ENCODE assay signal across 8 cellular contexts in the genomic region with DNA sequence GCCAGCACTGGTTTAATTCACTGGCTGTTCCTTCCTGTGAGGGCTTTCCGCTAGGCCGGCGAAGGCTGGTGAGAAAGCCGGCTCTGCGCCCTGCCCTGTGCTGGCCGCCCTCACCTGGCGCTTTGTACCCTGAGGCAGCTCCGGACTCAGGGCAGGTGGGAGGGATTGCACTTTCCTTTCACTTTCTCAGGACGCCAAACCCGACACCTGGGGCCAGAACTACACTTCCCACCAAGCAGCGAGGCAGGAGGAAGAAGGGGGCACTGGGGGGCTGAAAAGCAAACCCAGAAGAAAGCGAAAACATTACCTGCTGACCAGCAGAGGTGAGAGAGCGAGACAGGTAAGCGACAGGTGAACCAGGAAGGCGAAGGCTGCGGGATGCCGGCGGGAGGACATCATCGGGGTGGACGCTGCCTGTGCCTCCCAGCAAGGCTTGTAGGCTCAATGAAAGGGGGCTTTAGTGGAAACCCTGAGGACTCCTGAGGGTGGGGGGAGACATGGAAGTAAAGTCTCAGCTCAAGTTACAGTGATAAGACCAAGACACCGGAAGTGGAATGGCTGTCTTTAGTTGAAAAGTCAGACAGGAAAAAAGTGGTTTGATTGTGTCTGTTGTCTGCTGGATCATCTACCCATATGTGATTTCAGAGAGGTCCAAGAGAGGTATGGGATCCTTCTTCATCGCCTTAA. TPM values are rescaled to one million over a fixed set of nuclear protein-coding genes. Genes with fewer than 3 reads are reported as not detected.
A peak's percentile ranks its signal among the peaks of the same experiment; 100 is the strongest.
DNase-seq lines count a peak whose midpoint lies in the region; ATAC-seq and TF ChIP-seq lines count a peak whose summit lies in the region.

A gene with protein sequence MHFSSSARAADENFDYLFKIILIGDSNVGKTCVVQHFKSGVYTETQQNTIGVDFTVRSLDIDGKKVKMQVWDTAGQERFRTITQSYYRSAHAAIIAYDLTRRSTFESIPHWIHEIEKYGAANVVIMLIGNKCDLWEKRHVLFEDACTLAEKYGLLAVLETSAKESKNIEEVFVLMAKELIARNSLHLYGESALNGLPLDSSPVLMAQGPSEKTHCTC (plus strand): TSS at position 181 of the 687 bp plus-strand sequence. CDS start 3,589 bp downstream, outside the sequence.

- POLR2A ChIA-PET in activated CD4-positive, alpha-beta memory T cell treated with anti-CD3 and anti-CD28 coated beads for 36 hours (lab: Charles Lee): interaction anchor here (1.3 kb wide), 1 partner anchor 15 kb away, joined by 3 read pairs; no protein-coding TSS in a partner anchor

- H3K4ac ChIP-seq in neuronal stem cell (ENCODE audit: low read length): no peak within 1 kb of the TSS

- H3K27ac ChIP-seq in Karpas-422 (ENCODE audit: low read length) (no peak within 1 kb of the TSS), neuronal stem cell (replicated peaks; ENCODE audit: low read length) (no peak within 1 kb of the TSS)

- CTCF ChIA-PET in activated CD4-positive, alpha-beta memory T cell treated with anti-CD3 and anti-CD28 coated beads for 36 hours (lab: Charles Lee): no interaction called here

- peak; percentile 9 for DNase-seq in CD1c-positive myeloid dendritic cell (ENCODE audit: extremely low spot score)
- DNase-seq in Karpas-422: no peak
- DNase-seq in activated CD4-positive, alpha-beta memory T cell treated with anti-CD3 and anti-CD28 coated beads for 36 hours: peak; percentile 61
- DNase-seq in neuronal stem cell (ENCODE audit: low spot score): no peak
- DNase-seq in KBM-7: no peak
- DNase-seq in NCI-H1694 (lab: John Stamatoyannopoulos, UW): no peak

- peak within 1 kb of the TSS; percentile 16 for H3K9ac ChIP-seq in Karpas-422 (ENCODE audit: low read length)
- H3K9ac ChIP-seq in endocrine pancreas (ENCODE audit: control insufficient read depth, insufficient read depth, low read length): peak within 1 kb of the TSS; percentile 92
- no peak within 1 kb of the TSS for H3K9ac ChIP-seq in neuronal stem cell (ENCODE audit: low read depth, low read length, poor library complexity)

- no peaks in the 10 kb centered on the region for H3K27me3 Mint-ChIP-seq in activated CD4-positive, alpha-beta memory T cell treated with anti-CD3 and anti-CD28 coated beads for 36 hours

- intact Hi-C loops in activated CD4-positive, alpha-beta memory T cell treated with anti-CD3 and anti-CD28 coated beads for 36 hours (cut with micrococcal nuclease): loop anchor here (1.0 to 10.0 kb wide), 7 partner anchors 15 to 611 kb away; a partner anchor contains a TSS

- H4K20me1 ChIP-seq in Karpas-422 (ENCODE audit: insufficient read depth, low read depth, low read length): 0 out of 2 replicates have a peak, but pooled peaks cover under 1% of the 10 kb centered on the region

- peak within 1 kb of the TSS; percentile 87 for H3K4me3 Mint-ChIP-seq in activated CD4-positive, alpha-beta memory T cell treated with anti-CD3 and anti-CD28 coated beads for 36 hours

- H3K4me2 ChIP-seq in Karpas-422 (ENCODE audit: low read depth, low read length, poor library complexity, severe bottlenecking) (peak within 1 kb of the TSS; percentile 45), neuronal stem cell (ENCODE audit: insufficient read depth, low read length, poor library complexity, severe bottlenecking) (peak within 1 kb of the TSS; percentile 56)

- H3K79me1 ChIP-seq in neuronal stem cell (ENCODE audit: low read depth, low read length): no peaks in the 10 kb centered on the region

- H3K23ac ChIP-seq in neuronal stem cell (ENCODE audit: low read depth, low read length, poor library complexity): no peak within 1 kb of the TSS

- H3K9me3 Mint-ChIP-seq in activated CD4-positive, alpha-beta memory T cell treated with anti-CD3 and anti-CD28 coated beads for 36 hours: no peaks in the 10 kb centered on the region

- H2BK120ac ChIP-seq in neuronal stem cell (ENCODE audit: low read depth, low read length): no peak within 1 kb of the TSS

- H3K4me1 Mint-ChIP-seq in activated CD4-positive, alpha-beta memory T cell treated with anti-CD3 and anti-CD28 coated beads for 36 hours (ENCODE audit: low read depth): peaks cover 33% of the 10 kb centered on the region

- peak within 1 kb of the TSS; percentile 63 for H2BK15ac ChIP-seq in neuronal stem cell (ENCODE audit: low read length)

- no peak within 1 kb of the TSS for H2AK5ac ChIP-seq in neuronal stem cell (ENCODE audit: low read depth, low read length)

- no peaks in the 10 kb centered on the region for H3K9me3 ChIP-seq in Karpas-422 (ENCODE audit: low read length)
- no peaks in the 10 kb centered on the region for H3K9me3 ChIP-seq in endocrine pancreas (ENCODE audit: control insufficient read depth, low read length)
- no peaks in the 10 kb centered on the region for H3K9me3 ChIP-seq in neuronal stem cell (replicated peaks in 1 of 2; ENCODE audit: control insufficient read depth in 2 of 2, insufficient read depth in 1 of 2, low read depth in 1 of 2, low read length in 2 of 2)

- H4K91ac ChIP-seq in neuronal stem cell (ENCODE audit: low read depth, low read length, poor library complexity): no peak within 1 kb of the TSS

- H3K14ac ChIP-seq in neuronal stem cell (ENCODE audit: low read length): no peak within 1 kb of the TSS

- no peaks in the 10 kb centered on the region for H3K79me2 ChIP-seq in Karpas-422 (ENCODE audit: low read length)

- peak within 1 kb of the TSS; percentile 56; the same call in 1 of the 2 replicates for H3K4me3 ChIP-seq in Karpas-422 (ENCODE audit: low read length)
- peak within 1 kb of the TSS; percentile 74 for H3K4me3 ChIP-seq in endocrine pancreas (ENCODE audit: control insufficient read depth, insufficient read depth, low read length)
- peak within 1 kb of the TSS in 1 of 2 donors; percentile 53 for H3K4me3 ChIP-seq in neuronal stem cell (ENCODE audit: low read length in 2 of 2)

- peak within 1 kb of the TSS; percentile 84 for H3K18ac ChIP-seq in neuronal stem cell (ENCODE audit: low read length)

- peaks cover 12% of the 10 kb centered on the region for H3K36me3 Mint-ChIP-seq in activated CD4-positive, alpha-beta memory T cell treated with anti-CD3 and anti-CD28 coated beads for 36 hours

- no peaks in the 10 kb centered on the region for H3K36me3 ChIP-seq in Karpas-422 (ENCODE audit: insufficient read depth, low read length)
- H3K36me3 ChIP-seq in endocrine pancreas (ENCODE audit: control insufficient read depth, insufficient read depth, low read length): no peaks in the 10 kb centered on the region
- no peaks in the 10 kb centered on the region for H3K36me3 ChIP-seq in neuronal stem cell (replicated peaks in 1 of 2; ENCODE audit: control insufficient read depth in 2 of 2, insufficient read depth in 2 of 2, low read length in 2 of 2)

- no peak within 1 kb of the TSS for H2BK12ac ChIP-seq in neuronal stem cell (ENCODE audit: low read length)

- H3K9me2 ChIP-seq in Karpas-422 (replicated peaks; ENCODE audit: insufficient read depth, low read length): no peaks in the 10 kb centered on the region

- peak within 1 kb of the TSS; percentile 92 for H3K27ac Mint-ChIP-seq in activated CD4-positive, alpha-beta memory T cell treated with anti-CD3 and anti-CD28 coated beads for 36 hours

- no peak for ATAC-seq in GM18505 (IDR thresholded peaks at IDR 0.05; ENCODE audit: unreplicated experiment)

- H4K8ac ChIP-seq in neuronal stem cell (ENCODE audit: low read depth, low read length): no peak within 1 kb of the TSS

- H2BK5ac ChIP-seq in neuronal stem cell (ENCODE audit: low read length): no peak within 1 kb of the TSS

- H3K27me3 ChIP-seq in Karpas-422 (ENCODE audit: low read length) (no peaks in the 10 kb centered on the region), endocrine pancreas (ENCODE audit: control insufficient read depth, insufficient read depth, low read length) (no peaks in the 10 kb centered on the region), neuronal stem cell (ENCODE audit: control insufficient read depth in 3 of 3, insufficient read depth in 3 of 3, low read depth in 1 of 3, low read length in 3 of 3) (peaks cover 0 to 4% (median 0%) of the 10 kb centered on the region in 3 experiments)

- in situ Hi-C loops in KBM-7 (cut with MboI; ENCODE audit: low pct_unique_long_range_greater_than_20kb, low sequenced_read_pairs): no loop called here

- no peak for TF ChIP-seq POLR2A in GM18505 (IDR thresholded peaks at IDR 0.05; ENCODE audit: borderline replicate concordance, extremely low read depth, insufficient read depth, insufficient read length)

- H2AFZ ChIP-seq in Karpas-422 (ENCODE audit: low read length) (peak within 1 kb of the TSS; percentile 67; the same call in 1 of the 2 replicates), neuronal stem cell (ENCODE audit: low read length) (peak within 1 kb of the TSS; percentile 83)

- H3K4me1 ChIP-seq in Karpas-422 (ENCODE audit: low read length) (peaks cover 9% of the 10 kb centered on the region), endocrine pancreas (ENCODE audit: control insufficient read depth, insufficient read depth, low read length) (no peaks in the 10 kb centered on the region), neuronal stem cell (ENCODE audit: control insufficient read depth in 2 of 2, insufficient read depth in 1 of 2, low read depth in 1 of 2, low read length in 2 of 2) (peaks cover 4 to 13% of the 10 kb centered on the region in 2 donors)

- no CpG with 5 or more reads among the region's 22 CpGs for WGBS in neuronal stem cell (ENCODE audit: extremely low coverage in 2 of 2, insufficient read length in 2 of 2, insufficient replicate concordance in 1 of 2), 2 donors

RNA-seq across cellular contexts. Expression of the gene that starts here (rescaled TPM):
- not detected in 2 replicates for total RNA-seq in Karpas-422 (2014; rRNA removed; shearing (Covaris generic); ENCODE audit: low replicate concordance)
- 10 to 100 TPM; 13.3 to 14.5 TPM for total RNA-seq in activated CD4-positive, alpha-beta memory T cell treated with anti-CD3 and anti-CD28 coated beads for 36 hours
- polyA plus RNA-seq in neuronal stem cell (2013, experiment 1 of 2): 0.38 TPM
- polyA plus RNA-seq in neuronal stem cell (2013, experiment 2 of 2): 0.43 TPM

Comparison
In these comparisons a context has a peak if more than half of its experiments do, and no peak if none do; other contexts are left out.
1. RNA of the gene that starts here (total RNA-seq): 13.3 to 14.5 TPM in activated CD4-positive, alpha-beta memory T cell treated with anti-CD3 and anti-CD28 coated beads for 36 hours; not detected in Karpas-422; every median in the first group is over 10 times any median in the second.
2. DNase-seq: peak in CD1c-positive myeloid dendritic cell (single experiment) and activated CD4-positive, alpha-beta memory T cell treated with anti-CD3 and anti-CD28 coated beads for 36 hours (single experiment); none in Karpas-422 (single experiment), neuronal stem cell (single experiment), KBM-7 (single experiment) and NCI-H1694 (single experiment).